14 cellular contexts compared by ENCODE assay signal in genomic region chr14:100372357-100373048, GRCh38. TPM values are rescaled to one million over a fixed set of nuclear protein-coding genes. Genes with fewer than 3 reads are reported as not detected.
DNase-seq lines count a peak whose midpoint lies in the region; ATAC-seq and TF ChIP-seq lines count a peak whose summit lies in the region.
"Had no signal": no experiment of that assay in that cellular context is flagged by ENCODE, and none has a peak within 500 bp of the region (broad histone marks: within the 10 kb centered on the region; RNA-seq: fewer than 3 reads in every experiment).

No MANE protein-coding gene starts in this region.

- in situ Hi-C loops in G401 (cut with HindIII; ENCODE audit: low sequenced_read_pairs): no loop called here

- no peaks in the 10 kb centered on the region for H3K27me3 Mint-ChIP-seq in activated CD4-positive, alpha-beta T cell treated with anti-CD3 and anti-CD28 coated beads, Interleukin-2, amount 10 ng/mL, durations not matched to agents 7 days and 5 days

- POLR2A ChIA-PET in activated CD4-positive, alpha-beta T cell treated with anti-CD3 and anti-CD28 coated beads, Interleukin-2, amount 10 ng/mL, durations not matched to agents 7 days and 5 days (lab: Charles Lee): no interaction called here

- peak overlapping the region; percentile 97 for H3K27ac Mint-ChIP-seq in activated CD4-positive, alpha-beta T cell treated with anti-CD3 and anti-CD28 coated beads, Interleukin-2, amount 10 ng/mL, durations not matched to agents 7 days and 5 days

- H3K4me1 ChIP-seq in Karpas-422 (ENCODE audit: low read length): peaks cover 31% of the 10 kb centered on the region
- peaks cover 20 to 22% of the 10 kb centered on the region in 2 donors for H3K4me1 ChIP-seq in duodenal mucosa (ENCODE audit: control insufficient read depth in 1 of 2, insufficient read depth in 2 of 2, low read length in 2 of 2)
- H3K4me1 ChIP-seq in psoas muscle: peaks cover 17% of the 10 kb centered on the region

- H3K4me3 ChIP-seq in Karpas-422 (ENCODE audit: low read length) (no peak overlapping the region), duodenal mucosa (ENCODE audit: low read depth in 1 of 2, low read length in 2 of 2) (peak overlapping the region; percentile 2 to 29), psoas muscle (peak overlapping the region; percentile 89)
- H3K4me3 ChIP-seq: thoracic aorta had no signal

- no peak for TF ChIP-seq CTCF in psoas muscle (IDR thresholded peaks at IDR 0.05)

- no peak for DNase-seq in activated CD4-positive, alpha-beta T cell treated with anti-CD3 and anti-CD28 coated beads, Interleukin-2, amount 10 ng/mL, durations not matched to agents 7 days and 5 days
- DNase-seq in activated CD4-positive, alpha-beta T cell treated with anti-CD3 and anti-CD28 coated beads, Interleukin-2, amount 50 U/mL, for 4 hours: no peak
- DNase-seq in Karpas-422: no peak
- no peak for DNase-seq in psoas muscle
- no peak for DNase-seq in G401 (ENCODE audit: low spot score)
- DNase-seq in midbrain (lab: John Stamatoyannopoulos, UW): no peak
- no peak for DNase-seq in NCI-H2171 (lab: John Stamatoyannopoulos, UW)
- DNase-seq: activated gamma-delta T cell treated with Interleukin-2 at 50 U/mL for 16 hours; effector CD8-positive, alpha-beta T cell; NCI-H1105 treated with DMSO at 0.1 percent for 48 hours; stimulated activated CD4-positive, alpha-beta T cell treated with anti-CD3 and anti-CD28 coated beads, Interleukin-1b, Interleukin-23, amount 100 ng/mL, for 48 hours; T1000 had no signal

- H3K27ac ChIP-seq in Karpas-422 (ENCODE audit: low read length) (peak overlapping the region; percentile 69; the same call in 1 of the 2 replicates), duodenal mucosa (ENCODE audit: low read depth, low read length) (no peak overlapping the region), psoas muscle (peak overlapping the region; percentile 30)
- H3K27ac ChIP-seq: thoracic aorta had no signal

- H4K20me1 ChIP-seq in Karpas-422 (ENCODE audit: insufficient read depth, low read depth, low read length): no peaks in the 10 kb centered on the region

- no peaks in the 10 kb centered on the region for H3K36me3 ChIP-seq in Karpas-422 (ENCODE audit: insufficient read depth, low read length)
- peaks cover 15 to 24% of the 10 kb centered on the region in 2 donors for H3K36me3 ChIP-seq in duodenal mucosa (ENCODE audit: control insufficient read depth in 1 of 2, insufficient read depth in 2 of 2, low read length in 2 of 2)
- H3K36me3 ChIP-seq in psoas muscle (ENCODE audit: insufficient read depth in 1 of 2, low read depth in 1 of 2): peaks cover 3 to 26% of the 10 kb centered on the region in 2 donors

- peaks cover 33% of the 10 kb centered on the region for H3K79me2 ChIP-seq in Karpas-422 (ENCODE audit: low read length)

- intact Hi-C loops in psoas muscle (cut with DNase I): no loop called here

- peak overlapping the region; percentile 95 for H3K4me3 Mint-ChIP-seq in activated CD4-positive, alpha-beta T cell treated with anti-CD3 and anti-CD28 coated beads, Interleukin-2, amount 10 ng/mL, durations not matched to agents 7 days and 5 days

- H3K9ac ChIP-seq in Karpas-422 (ENCODE audit: low read length): no peak overlapping the region
- no peak overlapping the region for H3K9ac ChIP-seq in duodenal mucosa (ENCODE audit: low read depth in 1 of 2, low read length in 2 of 2)

- H3K36me3 Mint-ChIP-seq in activated CD4-positive, alpha-beta T cell treated with anti-CD3 and anti-CD28 coated beads, Interleukin-2, amount 10 ng/mL, durations not matched to agents 7 days and 5 days (ENCODE audit: low read depth): peaks cover 51% of the 10 kb centered on the region

- peaks cover 75% of the 10 kb centered on the region for H3K4me1 Mint-ChIP-seq in activated CD4-positive, alpha-beta T cell treated with anti-CD3 and anti-CD28 coated beads, Interleukin-2, amount 10 ng/mL, durations not matched to agents 7 days and 5 days

- no peaks in the 10 kb centered on the region for H3K9me3 ChIP-seq in Karpas-422 (ENCODE audit: low read length)
- H3K9me3 ChIP-seq in duodenal mucosa (ENCODE audit: control insufficient read depth in 1 of 2, low read length in 2 of 2): no peaks in the 10 kb centered on the region
- H3K9me3 ChIP-seq in psoas muscle: no peaks in the 10 kb centered on the region
- H3K9me3 ChIP-seq: thoracic aorta had no signal

- H2AFZ ChIP-seq in Karpas-422 (ENCODE audit: low read length): no peak overlapping the region

- 71 to 74% (median 72%) methylated on average over 4 of the region's 4 CpGs for WGBS in psoas muscle, 3 donors

- H3K27me3 ChIP-seq in Karpas-422 (ENCODE audit: low read length) (no peaks in the 10 kb centered on the region), duodenal mucosa (ENCODE audit: control insufficient read depth in 1 of 2, insufficient read depth in 2 of 2, low read length in 2 of 2) (no peaks in the 10 kb centered on the region), psoas muscle (ENCODE audit: insufficient read depth in 3 of 3, low read length in 2 of 3) (no peaks in the 10 kb centered on the region)

- H3K4me2 ChIP-seq in Karpas-422 (ENCODE audit: low read depth, low read length, poor library complexity, severe bottlenecking): no peak overlapping the region

- ATAC-seq in psoas muscle: no peak

- H3K9me2 ChIP-seq in Karpas-422 (replicated peaks; ENCODE audit: insufficient read depth, low read length): no peaks in the 10 kb centered on the region

- CTCF ChIA-PET in activated CD4-positive, alpha-beta T cell treated with anti-CD3 and anti-CD28 coated beads, Interleukin-2, amount 10 ng/mL, durations not matched to agents 7 days and 5 days (lab: Charles Lee): interaction anchor here (1.0 to 1.3 kb wide), 4 partner anchors 9 to 36 kb away, joined by 3 to 4 read pairs (median 3); no protein-coding TSS in a partner anchor

- no peaks in the 10 kb centered on the region for H3K9me3 Mint-ChIP-seq in activated CD4-positive, alpha-beta T cell treated with anti-CD3 and anti-CD28 coated beads, Interleukin-2, amount 10 ng/mL, durations not matched to agents 7 days and 5 days

RNA-seq across cellular contexts. Expression of gene WDR25, which starts 3.8 kb away (rescaled TPM):
- total RNA-seq in activated CD4-positive, alpha-beta T cell treated with anti-CD3 and anti-CD28 coated beads, Interleukin-2, amount 10 ng/mL, durations not matched to agents 7 days and 5 days: 1 to 10 TPM; 6.8 to 7.0 TPM
- total RNA-seq in Karpas-422 (2014; rRNA removed; shearing (Covaris generic); ENCODE audit: low replicate concordance): 10.8 and 13.5 TPM in 2 replicates
- 1 to 10 TPM; 6.0 to 9.3 (median 7.3) TPM for total RNA-seq in psoas muscle
- 10 to 100 TPM in 1 of 3 donors, 1 to 10 TPM in 2; 6.7 to 11.7 (median 9.3) TPM for polyA plus RNA-seq in psoas muscle
- total RNA-seq in G401 (2014; rRNA removed; shearing (Covaris generic)): 4.6 and 19.8 TPM in 2 replicates

RNA-seq across cellular contexts. Expression of gene SLC25A47, which starts 49.4 kb away (rescaled TPM):
- total RNA-seq in activated CD4-positive, alpha-beta T cell treated with anti-CD3 and anti-CD28 coated beads, Interleukin-2, amount 10 ng/mL, durations not matched to agents 7 days and 5 days: not detected
- total RNA-seq in Karpas-422 (2014; rRNA removed; shearing (Covaris generic); ENCODE audit: low replicate concordance): not detected in 2 replicates
- under 1 TPM in 1 of 4 donors, not detected in 3; 0.12 TPM for total RNA-seq in psoas muscle
- under 1 TPM in 1 of 3 donors, not detected in 2; 0.03 TPM for polyA plus RNA-seq in psoas muscle
- 0.06 TPM in 1 of 2 replicates, not detected in the other for total RNA-seq in G401 (2014; rRNA removed; shearing (Covaris generic))
- total RNA-seq: thoracic aorta had no signal
